In genomic region chr5:65831276-65831675, GRCh38 we compare ENCODE assay signal across 21 cellular contexts.
"Had no signal": no experiment of that assay in that cellular context is flagged by ENCODE, and none has a peak within 500 bp of the region (broad histone marks: within the 10 kb centered on the region; RNA-seq: fewer than 3 reads in every experiment).

No MANE protein-coding gene starts in this region.

- H3K36me3 ChIP-seq: adrenal gland, esophagus muscularis mucosa, left ventricle myocardium inferior, sigmoid colon, tibial artery had no signal

- H3K27ac Mint-ChIP-seq: activated naive CD8-positive, alpha-beta T cell; activated T-helper 2 cell treated with anti-CD3 and anti-CD28 coated beads, Interferon-gamma antibody, Interleukin-2, Interleukin-4, amounts not matched to agents 10 μg/mL and 5 μg/mL and 100 μg/mL, durations not matched to agents 14 hours and 24 hours and 36 hours; dendritic cell treated with granulocyte-macrophage colony-stimulating factor and Interleukin-4, amounts not matched to agents 40 ng/mL and 50 ng/mL, for 4 days; effector memory CD8-positive, alpha-beta T cell; immature natural killer cell; natural killer cell treated with Interleukin-12 subunit alpha and Interleukin-12 subunit beta and Interleukin-15 and Interleukin-18, amount 100 ng/mL, for 72 hours; WTC11 had no signal

- H3K4me1 ChIP-seq: adrenal gland, left ventricle myocardium inferior, sigmoid colon had no signal

- H3K27ac ChIP-seq: adrenal gland, esophagus muscularis mucosa, hepatocyte, left ventricle myocardium inferior, tibial artery had no signal

- H3K4me3 Mint-ChIP-seq: activated naive CD8-positive, alpha-beta T cell; activated T-cell treated with anti-CD3 and anti-CD28 coated beads, Interleukin-2, amount 50 U/mL, for 4 hours; dendritic cell treated with granulocyte-macrophage colony-stimulating factor and Interleukin-4, amounts not matched to agents 40 ng/mL and 50 ng/mL, for 4 days; effector memory CD8-positive, alpha-beta T cell; immature natural killer cell; natural killer cell treated with Interleukin-12 subunit alpha and Interleukin-12 subunit beta and Interleukin-15 and Interleukin-18, amount 100 ng/mL, for 72 hours; WTC11 had no signal

- H3K9me3 Mint-ChIP-seq: activated T-cell treated with anti-CD3 and anti-CD28 coated beads, Interleukin-2, amount 50 U/mL, for 4 hours; activated T-helper 2 cell treated with anti-CD3 and anti-CD28 coated beads, Interferon-gamma antibody, Interleukin-2, Interleukin-4, amounts not matched to agents 10 μg/mL and 5 μg/mL and 100 μg/mL, durations not matched to agents 14 hours and 24 hours and 36 hours; dendritic cell treated with granulocyte-macrophage colony-stimulating factor and Interleukin-4, amounts not matched to agents 40 ng/mL and 50 ng/mL, for 4 days; effector memory CD8-positive, alpha-beta T cell; immature natural killer cell; natural killer cell treated with Interleukin-12 subunit alpha and Interleukin-12 subunit beta and Interleukin-15 and Interleukin-18, amount 100 ng/mL, for 72 hours; WTC11 had no signal

- H3K36me3 Mint-ChIP-seq: immature natural killer cell; natural killer cell treated with Interleukin-12 subunit alpha and Interleukin-12 subunit beta and Interleukin-15 and Interleukin-18, amount 100 ng/mL, for 72 hours; WTC11 had no signal

- H3K9me3 ChIP-seq: adrenal gland, esophagus muscularis mucosa, left ventricle myocardium inferior, sigmoid colon, tibial artery had no signal

- DNase-seq: activated CD4-positive, alpha-beta T cell treated with anti-CD3 and anti-CD28 coated beads, Interleukin-2, amount 50 U/mL, for 48 hours; activated CD8-positive, alpha-beta memory T cell treated with anti-CD3 and anti-CD28 coated beads, Interleukin-2, amount 50 U/mL, for 48 hours; activated naive CD4-positive, alpha-beta T cell; activated T-cell treated with anti-CD3 and anti-CD28 coated beads, Interleukin-2, amount 50 U/mL, for 4 hours; adrenal gland; effector memory CD8-positive, alpha-beta T cell; glutamatergic neuron; immature natural killer cell; left ventricle myocardium inferior; sigmoid colon; stimulated activated CD4-positive, alpha-beta T cell treated with anti-CD3 and anti-CD28 coated beads, Interleukin-4, amount 100 ng/mL, for 24 hours; stimulated activated naive CD4-positive, alpha-beta T cell treated with Interleukin-2 at 50 U/mL for 16 hours; T1000; tibial artery had no signal

- H3K27me3 Mint-ChIP-seq: activated naive CD8-positive, alpha-beta T cell; dendritic cell treated with granulocyte-macrophage colony-stimulating factor and Interleukin-4, amounts not matched to agents 40 ng/mL and 50 ng/mL, for 4 days; effector memory CD8-positive, alpha-beta T cell had no signal

- H3K27me3 ChIP-seq: adrenal gland, esophagus muscularis mucosa, hepatocyte, sigmoid colon, tibial artery had no signal

- ATAC-seq: activated T-cell treated with anti-CD3 and anti-CD28 coated beads, Interleukin-2, amount 50 U/mL, for 4 hours; effector memory CD8-positive, alpha-beta T cell; natural killer cell treated with Interleukin-12 subunit alpha and Interleukin-12 subunit beta and Interleukin-15 and Interleukin-18, amount 100 ng/mL, for 72 hours; WTC11 had no signal

- H3K4me3 ChIP-seq: adrenal gland, esophagus muscularis mucosa, hepatocyte, left ventricle myocardium inferior, sigmoid colon, tibial artery had no signal
